ENCODE assay signal across 2 cellular contexts in the genomic region with DNA sequence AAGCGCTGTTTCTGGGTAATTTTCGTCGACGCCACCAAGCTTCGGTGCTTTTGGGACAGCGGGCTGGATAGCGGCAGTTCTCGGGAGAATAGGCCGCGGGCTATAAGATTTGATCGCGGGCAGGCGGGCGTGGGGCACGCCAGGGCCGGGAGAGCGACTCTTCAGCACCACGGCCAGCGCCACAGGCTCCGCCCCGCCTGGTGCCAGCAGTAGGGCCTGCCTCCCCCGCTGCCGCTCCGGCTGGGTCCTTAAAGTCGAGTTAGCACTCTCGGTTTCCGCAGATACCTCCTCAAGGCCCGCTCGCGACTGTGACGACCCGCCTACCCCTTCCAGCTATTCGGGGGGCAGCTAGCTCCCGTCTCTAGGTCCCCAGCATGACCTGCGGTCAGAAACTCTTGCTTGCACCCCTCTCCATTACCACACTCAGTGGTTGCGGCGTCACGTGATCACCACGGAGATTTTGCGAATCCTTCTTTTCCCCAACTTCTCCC.
A peak's percentile ranks its signal among the peaks of the same experiment; 100 is the strongest.
TF ChIP-seq lines count a peak whose summit lies in the region.

No MANE protein-coding gene starts in this region.

TF ChIP-seq in HCT116, 20 proteins besides CTCF, POLR2A, EP300 and RAD21 (continued from another document):
- TF ChIP-seq, protein P1, sequence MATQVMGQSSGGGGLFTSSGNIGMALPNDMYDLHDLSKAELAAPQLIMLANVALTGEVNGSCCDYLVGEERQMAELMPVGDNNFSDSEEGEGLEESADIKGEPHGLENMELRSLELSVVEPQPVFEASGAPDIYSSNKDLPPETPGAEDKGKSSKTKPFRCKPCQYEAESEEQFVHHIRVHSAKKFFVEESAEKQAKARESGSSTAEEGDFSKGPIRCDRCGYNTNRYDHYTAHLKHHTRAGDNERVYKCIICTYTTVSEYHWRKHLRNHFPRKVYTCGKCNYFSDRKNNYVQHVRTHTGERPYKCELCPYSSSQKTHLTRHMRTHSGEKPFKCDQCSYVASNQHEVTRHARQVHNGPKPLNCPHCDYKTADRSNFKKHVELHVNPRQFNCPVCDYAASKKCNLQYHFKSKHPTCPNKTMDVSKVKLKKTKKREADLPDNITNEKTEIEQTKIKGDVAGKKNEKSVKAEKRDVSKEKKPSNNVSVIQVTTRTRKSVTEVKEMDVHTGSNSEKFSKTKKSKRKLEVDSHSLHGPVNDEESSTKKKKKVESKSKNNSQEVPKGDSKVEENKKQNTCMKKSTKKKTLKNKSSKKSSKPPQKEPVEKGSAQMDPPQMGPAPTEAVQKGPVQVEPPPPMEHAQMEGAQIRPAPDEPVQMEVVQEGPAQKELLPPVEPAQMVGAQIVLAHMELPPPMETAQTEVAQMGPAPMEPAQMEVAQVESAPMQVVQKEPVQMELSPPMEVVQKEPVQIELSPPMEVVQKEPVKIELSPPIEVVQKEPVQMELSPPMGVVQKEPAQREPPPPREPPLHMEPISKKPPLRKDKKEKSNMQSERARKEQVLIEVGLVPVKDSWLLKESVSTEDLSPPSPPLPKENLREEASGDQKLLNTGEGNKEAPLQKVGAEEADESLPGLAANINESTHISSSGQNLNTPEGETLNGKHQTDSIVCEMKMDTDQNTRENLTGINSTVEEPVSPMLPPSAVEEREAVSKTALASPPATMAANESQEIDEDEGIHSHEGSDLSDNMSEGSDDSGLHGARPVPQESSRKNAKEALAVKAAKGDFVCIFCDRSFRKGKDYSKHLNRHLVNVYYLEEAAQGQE (IDR thresholded peaks at IDR 0.05; ENCODE audit: low read depth) = peak; percentile 63

TF ChIP-seq in WTC11, 78 proteins besides CTCF, POLR2A, EP300 and RAD21 (continues in another document):
- TF ChIP-seq, protein P2, sequence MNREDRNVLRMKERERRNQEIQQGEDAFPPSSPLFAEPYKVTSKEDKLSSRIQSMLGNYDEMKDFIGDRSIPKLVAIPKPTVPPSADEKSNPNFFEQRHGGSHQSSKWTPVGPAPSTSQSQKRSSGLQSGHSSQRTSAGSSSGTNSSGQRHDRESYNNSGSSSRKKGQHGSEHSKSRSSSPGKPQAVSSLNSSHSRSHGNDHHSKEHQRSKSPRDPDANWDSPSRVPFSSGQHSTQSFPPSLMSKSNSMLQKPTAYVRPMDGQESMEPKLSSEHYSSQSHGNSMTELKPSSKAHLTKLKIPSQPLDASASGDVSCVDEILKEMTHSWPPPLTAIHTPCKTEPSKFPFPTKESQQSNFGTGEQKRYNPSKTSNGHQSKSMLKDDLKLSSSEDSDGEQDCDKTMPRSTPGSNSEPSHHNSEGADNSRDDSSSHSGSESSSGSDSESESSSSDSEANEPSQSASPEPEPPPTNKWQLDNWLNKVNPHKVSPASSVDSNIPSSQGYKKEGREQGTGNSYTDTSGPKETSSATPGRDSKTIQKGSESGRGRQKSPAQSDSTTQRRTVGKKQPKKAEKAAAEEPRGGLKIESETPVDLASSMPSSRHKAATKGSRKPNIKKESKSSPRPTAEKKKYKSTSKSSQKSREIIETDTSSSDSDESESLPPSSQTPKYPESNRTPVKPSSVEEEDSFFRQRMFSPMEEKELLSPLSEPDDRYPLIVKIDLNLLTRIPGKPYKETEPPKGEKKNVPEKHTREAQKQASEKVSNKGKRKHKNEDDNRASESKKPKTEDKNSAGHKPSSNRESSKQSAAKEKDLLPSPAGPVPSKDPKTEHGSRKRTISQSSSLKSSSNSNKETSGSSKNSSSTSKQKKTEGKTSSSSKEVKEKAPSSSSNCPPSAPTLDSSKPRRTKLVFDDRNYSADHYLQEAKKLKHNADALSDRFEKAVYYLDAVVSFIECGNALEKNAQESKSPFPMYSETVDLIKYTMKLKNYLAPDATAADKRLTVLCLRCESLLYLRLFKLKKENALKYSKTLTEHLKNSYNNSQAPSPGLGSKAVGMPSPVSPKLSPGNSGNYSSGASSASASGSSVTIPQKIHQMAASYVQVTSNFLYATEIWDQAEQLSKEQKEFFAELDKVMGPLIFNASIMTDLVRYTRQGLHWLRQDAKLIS (CRISPR knock-in tag; IDR thresholded peaks at IDR 0.05; ENCODE audit: borderline replicate concordance) = no peak
- TF ChIP-seq, protein P3, sequence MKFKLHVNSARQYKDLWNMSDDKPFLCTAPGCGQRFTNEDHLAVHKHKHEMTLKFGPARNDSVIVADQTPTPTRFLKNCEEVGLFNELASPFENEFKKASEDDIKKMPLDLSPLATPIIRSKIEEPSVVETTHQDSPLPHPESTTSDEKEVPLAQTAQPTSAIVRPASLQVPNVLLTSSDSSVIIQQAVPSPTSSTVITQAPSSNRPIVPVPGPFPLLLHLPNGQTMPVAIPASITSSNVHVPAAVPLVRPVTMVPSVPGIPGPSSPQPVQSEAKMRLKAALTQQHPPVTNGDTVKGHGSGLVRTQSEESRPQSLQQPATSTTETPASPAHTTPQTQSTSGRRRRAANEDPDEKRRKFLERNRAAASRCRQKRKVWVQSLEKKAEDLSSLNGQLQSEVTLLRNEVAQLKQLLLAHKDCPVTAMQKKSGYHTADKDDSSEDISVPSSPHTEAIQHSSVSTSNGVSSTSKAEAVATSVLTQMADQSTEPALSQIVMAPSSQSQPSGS (CRISPR knock-in tag; IDR thresholded peaks at IDR 0.05; ENCODE audit: borderline replicate concordance, low read depth) = no peak
- TF ChIP-seq CREM (CRISPR knock-in tag; IDR thresholded peaks at IDR 0.05) = peak; percentile 88
- TF ChIP-seq, protein P4, sequence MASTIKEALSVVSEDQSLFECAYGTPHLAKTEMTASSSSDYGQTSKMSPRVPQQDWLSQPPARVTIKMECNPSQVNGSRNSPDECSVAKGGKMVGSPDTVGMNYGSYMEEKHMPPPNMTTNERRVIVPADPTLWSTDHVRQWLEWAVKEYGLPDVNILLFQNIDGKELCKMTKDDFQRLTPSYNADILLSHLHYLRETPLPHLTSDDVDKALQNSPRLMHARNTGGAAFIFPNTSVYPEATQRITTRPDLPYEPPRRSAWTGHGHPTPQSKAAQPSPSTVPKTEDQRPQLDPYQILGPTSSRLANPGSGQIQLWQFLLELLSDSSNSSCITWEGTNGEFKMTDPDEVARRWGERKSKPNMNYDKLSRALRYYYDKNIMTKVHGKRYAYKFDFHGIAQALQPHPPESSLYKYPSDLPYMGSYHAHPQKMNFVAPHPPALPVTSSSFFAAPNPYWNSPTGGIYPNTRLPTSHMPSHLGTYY (CRISPR knock-in tag; IDR thresholded peaks at IDR 0.05) = no peak
- TF ChIP-seq ZNF121 (CRISPR knock-in tag; IDR thresholded peaks at IDR 0.05) = 0 out of 2 replicates have a peak, but pooled peaks have one; percentile 15
- TF ChIP-seq, protein P5, sequence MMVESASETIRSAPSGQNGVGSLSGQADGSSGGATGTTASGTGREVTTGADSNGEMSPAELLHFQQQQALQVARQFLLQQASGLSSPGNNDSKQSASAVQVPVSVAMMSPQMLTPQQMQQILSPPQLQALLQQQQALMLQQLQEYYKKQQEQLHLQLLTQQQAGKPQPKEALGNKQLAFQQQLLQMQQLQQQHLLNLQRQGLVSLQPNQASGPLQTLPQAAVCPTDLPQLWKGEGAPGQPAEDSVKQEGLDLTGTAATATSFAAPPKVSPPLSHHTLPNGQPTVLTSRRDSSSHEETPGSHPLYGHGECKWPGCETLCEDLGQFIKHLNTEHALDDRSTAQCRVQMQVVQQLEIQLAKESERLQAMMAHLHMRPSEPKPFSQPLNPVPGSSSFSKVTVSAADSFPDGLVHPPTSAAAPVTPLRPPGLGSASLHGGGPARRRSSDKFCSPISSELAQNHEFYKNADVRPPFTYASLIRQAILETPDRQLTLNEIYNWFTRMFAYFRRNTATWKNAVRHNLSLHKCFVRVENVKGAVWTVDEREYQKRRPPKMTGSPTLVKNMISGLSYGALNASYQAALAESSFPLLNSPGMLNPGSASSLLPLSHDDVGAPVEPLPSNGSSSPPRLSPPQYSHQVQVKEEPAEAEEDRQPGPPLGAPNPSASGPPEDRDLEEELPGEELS (CRISPR knock-in tag; IDR thresholded peaks at IDR 0.05) = peak; percentile 98
- no peak for TF ChIP-seq NR3C1 (CRISPR knock-in tag; conservative IDR thresholded peaks at IDR 0.05; ENCODE audit: low read depth)
- TF ChIP-seq ZNF263 (CRISPR knock-in tag; IDR thresholded peaks at IDR 0.05; ENCODE audit: low read depth) = no peak
- TF ChIP-seq, protein P6, sequence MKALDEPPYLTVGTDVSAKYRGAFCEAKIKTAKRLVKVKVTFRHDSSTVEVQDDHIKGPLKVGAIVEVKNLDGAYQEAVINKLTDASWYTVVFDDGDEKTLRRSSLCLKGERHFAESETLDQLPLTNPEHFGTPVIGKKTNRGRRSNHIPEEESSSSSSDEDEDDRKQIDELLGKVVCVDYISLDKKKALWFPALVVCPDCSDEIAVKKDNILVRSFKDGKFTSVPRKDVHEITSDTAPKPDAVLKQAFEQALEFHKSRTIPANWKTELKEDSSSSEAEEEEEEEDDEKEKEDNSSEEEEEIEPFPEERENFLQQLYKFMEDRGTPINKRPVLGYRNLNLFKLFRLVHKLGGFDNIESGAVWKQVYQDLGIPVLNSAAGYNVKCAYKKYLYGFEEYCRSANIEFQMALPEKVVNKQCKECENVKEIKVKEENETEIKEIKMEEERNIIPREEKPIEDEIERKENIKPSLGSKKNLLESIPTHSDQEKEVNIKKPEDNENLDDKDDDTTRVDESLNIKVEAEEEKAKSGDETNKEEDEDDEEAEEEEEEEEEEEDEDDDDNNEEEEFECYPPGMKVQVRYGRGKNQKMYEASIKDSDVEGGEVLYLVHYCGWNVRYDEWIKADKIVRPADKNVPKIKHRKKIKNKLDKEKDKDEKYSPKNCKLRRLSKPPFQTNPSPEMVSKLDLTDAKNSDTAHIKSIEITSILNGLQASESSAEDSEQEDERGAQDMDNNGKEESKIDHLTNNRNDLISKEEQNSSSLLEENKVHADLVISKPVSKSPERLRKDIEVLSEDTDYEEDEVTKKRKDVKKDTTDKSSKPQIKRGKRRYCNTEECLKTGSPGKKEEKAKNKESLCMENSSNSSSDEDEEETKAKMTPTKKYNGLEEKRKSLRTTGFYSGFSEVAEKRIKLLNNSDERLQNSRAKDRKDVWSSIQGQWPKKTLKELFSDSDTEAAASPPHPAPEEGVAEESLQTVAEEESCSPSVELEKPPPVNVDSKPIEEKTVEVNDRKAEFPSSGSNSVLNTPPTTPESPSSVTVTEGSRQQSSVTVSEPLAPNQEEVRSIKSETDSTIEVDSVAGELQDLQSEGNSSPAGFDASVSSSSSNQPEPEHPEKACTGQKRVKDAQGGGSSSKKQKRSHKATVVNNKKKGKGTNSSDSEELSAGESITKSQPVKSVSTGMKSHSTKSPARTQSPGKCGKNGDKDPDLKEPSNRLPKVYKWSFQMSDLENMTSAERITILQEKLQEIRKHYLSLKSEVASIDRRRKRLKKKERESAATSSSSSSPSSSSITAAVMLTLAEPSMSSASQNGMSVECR (CRISPR knock-in tag; IDR thresholded peaks at IDR 0.05; ENCODE audit: borderline replicate concordance) = peak; percentile 99
- no peak for TF ChIP-seq GABPB1 (CRISPR knock-in tag; IDR thresholded peaks at IDR 0.05)
- TF ChIP-seq, protein P7, sequence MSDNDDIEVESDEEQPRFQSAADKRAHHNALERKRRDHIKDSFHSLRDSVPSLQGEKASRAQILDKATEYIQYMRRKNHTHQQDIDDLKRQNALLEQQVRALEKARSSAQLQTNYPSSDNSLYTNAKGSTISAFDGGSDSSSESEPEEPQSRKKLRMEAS (CRISPR knock-in tag; IDR thresholded peaks at IDR 0.05) = peak; percentile 84
- peak; percentile 71; the same call in 1 of the 2 replicates for TF ChIP-seq ZBTB21 (CRISPR knock-in tag; IDR thresholded peaks at IDR 0.05; ENCODE audit: borderline replicate concordance)
- no peak for TF ChIP-seq ZNF671 (CRISPR knock-in tag; IDR thresholded peaks at IDR 0.05)
- TF ChIP-seq, protein P8, sequence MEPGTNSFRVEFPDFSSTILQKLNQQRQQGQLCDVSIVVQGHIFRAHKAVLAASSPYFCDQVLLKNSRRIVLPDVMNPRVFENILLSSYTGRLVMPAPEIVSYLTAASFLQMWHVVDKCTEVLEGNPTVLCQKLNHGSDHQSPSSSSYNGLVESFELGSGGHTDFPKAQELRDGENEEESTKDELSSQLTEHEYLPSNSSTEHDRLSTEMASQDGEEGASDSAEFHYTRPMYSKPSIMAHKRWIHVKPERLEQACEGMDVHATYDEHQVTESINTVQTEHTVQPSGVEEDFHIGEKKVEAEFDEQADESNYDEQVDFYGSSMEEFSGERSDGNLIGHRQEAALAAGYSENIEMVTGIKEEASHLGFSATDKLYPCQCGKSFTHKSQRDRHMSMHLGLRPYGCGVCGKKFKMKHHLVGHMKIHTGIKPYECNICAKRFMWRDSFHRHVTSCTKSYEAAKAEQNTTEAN (CRISPR knock-in tag; IDR thresholded peaks at IDR 0.05) = peak; percentile 83
- peak; percentile 91 for TF ChIP-seq FOXK1 (CRISPR knock-in tag; IDR thresholded peaks at IDR 0.05)
- TF ChIP-seq ZNF416 (CRISPR knock-in tag; IDR thresholded peaks at IDR 0.05) = no peak
- TF ChIP-seq, protein P9, sequence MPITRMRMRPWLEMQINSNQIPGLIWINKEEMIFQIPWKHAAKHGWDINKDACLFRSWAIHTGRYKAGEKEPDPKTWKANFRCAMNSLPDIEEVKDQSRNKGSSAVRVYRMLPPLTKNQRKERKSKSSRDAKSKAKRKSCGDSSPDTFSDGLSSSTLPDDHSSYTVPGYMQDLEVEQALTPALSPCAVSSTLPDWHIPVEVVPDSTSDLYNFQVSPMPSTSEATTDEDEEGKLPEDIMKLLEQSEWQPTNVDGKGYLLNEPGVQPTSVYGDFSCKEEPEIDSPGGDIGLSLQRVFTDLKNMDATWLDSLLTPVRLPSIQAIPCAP (CRISPR knock-in tag; IDR thresholded peaks at IDR 0.05) = peak; percentile 93
- TF ChIP-seq PRRX2 (CRISPR knock-in tag; IDR thresholded peaks at IDR 0.05) = no peak
- TF ChIP-seq SMAD4 (CRISPR knock-in tag; IDR thresholded peaks at IDR 0.05) = peak; percentile 88
- TF ChIP-seq, protein P10, sequence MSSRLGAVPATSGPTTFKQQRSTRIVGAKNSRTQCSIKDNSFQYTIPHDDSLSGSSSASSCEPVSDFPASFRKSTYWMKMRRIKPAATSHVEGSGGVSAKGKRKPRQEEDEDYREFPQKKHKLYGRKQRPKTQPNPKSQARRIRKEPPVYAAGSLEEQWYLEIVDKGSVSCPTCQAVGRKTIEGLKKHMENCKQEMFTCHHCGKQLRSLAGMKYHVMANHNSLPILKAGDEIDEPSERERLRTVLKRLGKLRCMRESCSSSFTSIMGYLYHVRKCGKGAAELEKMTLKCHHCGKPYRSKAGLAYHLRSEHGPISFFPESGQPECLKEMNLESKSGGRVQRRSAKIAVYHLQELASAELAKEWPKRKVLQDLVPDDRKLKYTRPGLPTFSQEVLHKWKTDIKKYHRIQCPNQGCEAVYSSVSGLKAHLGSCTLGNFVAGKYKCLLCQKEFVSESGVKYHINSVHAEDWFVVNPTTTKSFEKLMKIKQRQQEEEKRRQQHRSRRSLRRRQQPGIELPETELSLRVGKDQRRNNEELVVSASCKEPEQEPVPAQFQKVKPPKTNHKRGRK (CRISPR knock-in tag; IDR thresholded peaks at IDR 0.05; ENCODE audit: borderline replicate concordance) = no peak
- TF ChIP-seq KAT7 (CRISPR knock-in tag; IDR thresholded peaks at IDR 0.05; ENCODE audit: borderline replicate concordance) = no peak
- TF ChIP-seq, protein P11, sequence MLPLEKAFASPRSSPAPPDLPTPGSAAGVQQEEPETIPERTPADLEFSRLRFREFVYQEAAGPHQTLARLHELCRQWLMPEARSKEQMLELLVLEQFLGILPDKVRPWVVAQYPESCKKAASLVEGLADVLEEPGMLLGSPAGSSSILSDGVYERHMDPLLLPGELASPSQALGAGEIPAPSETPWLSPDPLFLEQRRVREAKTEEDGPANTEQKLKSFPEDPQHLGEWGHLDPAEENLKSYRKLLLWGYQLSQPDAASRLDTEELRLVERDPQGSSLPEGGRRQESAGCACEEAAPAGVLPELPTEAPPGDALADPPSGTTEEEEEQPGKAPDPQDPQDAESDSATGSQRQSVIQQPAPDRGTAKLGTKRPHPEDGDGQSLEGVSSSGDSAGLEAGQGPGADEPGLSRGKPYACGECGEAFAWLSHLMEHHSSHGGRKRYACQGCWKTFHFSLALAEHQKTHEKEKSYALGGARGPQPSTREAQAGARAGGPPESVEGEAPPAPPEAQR (CRISPR knock-in tag; IDR thresholded peaks at IDR 0.05) = no peak
- peak; percentile 87 for TF ChIP-seq SMAD3 (CRISPR knock-in tag; IDR thresholded peaks at IDR 0.05; ENCODE audit: borderline replicate concordance)
- TF ChIP-seq, protein P12, sequence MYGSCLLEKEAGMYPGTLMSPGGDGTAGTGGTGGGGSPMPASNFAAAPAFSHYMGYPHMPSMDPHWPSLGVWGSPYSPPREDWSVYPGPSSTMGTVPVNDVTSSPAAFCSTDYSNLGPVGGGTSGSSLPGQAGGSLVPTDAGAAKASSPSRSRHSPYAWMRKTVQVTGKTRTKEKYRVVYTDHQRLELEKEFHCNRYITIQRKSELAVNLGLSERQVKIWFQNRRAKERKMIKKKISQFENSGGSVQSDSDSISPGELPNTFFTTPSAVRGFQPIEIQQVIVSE (CRISPR knock-in tag; IDR thresholded peaks at IDR 0.05; ENCODE audit: borderline replicate concordance) = no peak
